In genomic region chr11:5922749-5923426, GRCh38 we compare ENCODE assay signal across 1 cellular context.
TF ChIP-seq lines count a peak whose summit lies in the region.

No MANE protein-coding gene starts in this region.

TF ChIP-seq in HCT116, 20 proteins besides CTCF, POLR2A, EP300 and RAD21:
- TF ChIP-seq SRF (IDR thresholded peaks at IDR 0.05; ENCODE audit: low read depth), result no peak
- TF ChIP-seq JUND (IDR thresholded peaks at IDR 0.05), result 0 out of 2 replicates have a peak, but pooled peaks have one; percentile 11
